ENCODE assay signal across 12 cellular contexts in the genomic region with DNA sequence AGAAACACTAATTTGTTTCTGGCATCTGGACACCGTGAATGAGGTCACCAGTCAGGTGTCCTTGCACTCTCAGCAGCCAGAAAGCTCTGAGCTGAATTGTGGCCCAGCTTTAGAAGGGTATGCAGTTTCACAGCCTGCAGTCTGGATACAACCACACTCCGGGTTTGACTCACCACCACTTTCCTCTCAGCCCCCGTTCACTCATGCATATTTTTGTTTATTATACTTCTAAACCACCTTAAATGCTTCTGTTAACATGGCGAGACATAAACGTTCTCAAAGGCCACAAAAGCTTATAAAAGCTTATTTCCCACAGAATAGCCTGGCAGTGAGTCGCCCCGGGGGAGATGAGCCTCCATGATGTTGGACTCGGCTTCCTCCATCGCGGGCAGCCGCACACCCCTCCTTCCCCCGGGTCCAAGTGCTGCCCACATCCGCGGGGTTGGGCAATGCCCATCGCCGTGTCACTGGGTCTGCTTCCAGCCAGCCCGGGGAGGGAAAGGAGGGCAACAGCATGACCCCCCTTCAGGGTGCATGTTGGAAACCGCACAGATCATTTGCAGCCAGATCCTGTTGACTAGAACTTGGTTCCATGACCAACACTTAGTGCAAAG. TPM values are rescaled to one million over a fixed set of nuclear protein-coding genes. Genes with fewer than 3 reads are reported as not detected.
DNase-seq lines count a peak whose midpoint lies in the region; ATAC-seq and TF ChIP-seq lines count a peak whose summit lies in the region.
"Had no signal": no experiment of that assay in that cellular context is flagged by ENCODE, and none has a peak within 500 bp of the region (broad histone marks: within the 10 kb centered on the region; RNA-seq: fewer than 3 reads in every experiment).

No MANE protein-coding gene starts in this region.

- H3K27ac ChIP-seq in GM23248 (no peak overlapping the region), adrenal gland (peak overlapping the region in 3 of 5 donors; percentile 24 to 74 (median 52)), RWPE1 (no peak overlapping the region)
- H3K27ac ChIP-seq: BLaER1 treated with 17β-estradiol and CSF1 and Interleukin-3, amounts not matched to agents 10 nM and 100 nM had no signal

- CTCF ChIA-PET in RWPE1 (lab: Yijun Ruan, JAX), result no interaction called here

- TF ChIP-seq CTCF in adrenal gland (IDR thresholded peaks at IDR 0.05), result no peak
- TF ChIP-seq CTCF in RWPE1 (conservative IDR thresholded peaks at IDR 0.05; ENCODE audit: low read depth), result no peak

- ATAC-seq in GM19463 (IDR thresholded peaks at IDR 0.05; ENCODE audit: unreplicated experiment), result no peak
- ATAC-seq: HCT116 had no signal

- H2AFZ ChIP-seq in GM23248, result no peak overlapping the region

- H4K20me1 ChIP-seq in GM23248 (ENCODE audit: insufficient read depth), result no peaks in the 10 kb centered on the region
- H4K20me1 ChIP-seq: BLaER1 treated with 17β-estradiol and CSF1 and Interleukin-3, amounts not matched to agents 10 nM and 100 nM had no signal

- no peak overlapping the region for H3K9ac ChIP-seq in GM23248
- H3K9ac ChIP-seq: BLaER1 treated with 17β-estradiol and CSF1 and Interleukin-3, amounts not matched to agents 10 nM and 100 nM had no signal

- H3K27me3 ChIP-seq in GM23248 (replicated peaks; ENCODE audit: insufficient read depth), result no peaks in the 10 kb centered on the region
- H3K27me3 ChIP-seq in adrenal gland, result no peaks in the 10 kb centered on the region
- H3K27me3 ChIP-seq: BLaER1 treated with 17β-estradiol and CSF1 and Interleukin-3, amounts not matched to agents 10 nM and 100 nM had no signal

- H3K79me2 ChIP-seq in GM23248 (ENCODE audit: insufficient read depth), result no peaks in the 10 kb centered on the region

- H3K4me2 ChIP-seq in GM23248 (ENCODE audit: unreplicated experiment), result no peak overlapping the region
- H3K4me2 ChIP-seq: BLaER1 treated with 17β-estradiol and CSF1 and Interleukin-3, amounts not matched to agents 10 nM and 100 nM had no signal

- H3K4me1 ChIP-seq in GM23248 (ENCODE audit: insufficient read depth), result peaks cover 8% of the 10 kb centered on the region
- H3K4me1 ChIP-seq in adrenal gland (replicated peaks in 1 of 2), result peaks cover 4 to 14% of the 10 kb centered on the region in 2 donors
- H3K4me1 ChIP-seq: BLaER1 treated with 17β-estradiol and CSF1 and Interleukin-3, amounts not matched to agents 10 nM and 100 nM had no signal

- H3K36me3 ChIP-seq in GM23248 (ENCODE audit: low read depth) (no peaks in the 10 kb centered on the region), adrenal gland (replicated peaks in 1 of 2) (no peaks in the 10 kb centered on the region)
- H3K36me3 ChIP-seq: BLaER1 treated with 17β-estradiol and CSF1 and Interleukin-3, amounts not matched to agents 10 nM and 100 nM had no signal

- 38 to 41% methylated on average over 17 to 18 of the region's 18 CpGs for WGBS in GM23248 (ENCODE audit: low coverage in 1 of 2, low lambda C conversion rate in 2 of 2, missing lambda C conversion rate in 2 of 2), 2 experiments
- WGBS in adrenal gland, 4 donors, result 43 to 70% (median 56%) methylated on average over 17 to 18 of the region's 18 CpGs

- H3K9me2 ChIP-seq in GM23248 (ENCODE audit: insufficient read depth), result no peaks in the 10 kb centered on the region

- in situ Hi-C loops in GM23248 (cut with MboI), result no loop called here

- no peak overlapping the region for H3K4me3 ChIP-seq in GM23248
- H3K4me3 ChIP-seq in adrenal gland, result no peak overlapping the region
- H3K4me3 ChIP-seq: BLaER1 treated with 17β-estradiol and CSF1 and Interleukin-3, amounts not matched to agents 10 nM and 100 nM had no signal

- DNase-seq in A172 (ENCODE audit: low spot score) (peak; percentile 30), GM23248 (peak; percentile 59), adrenal gland (peak; percentile 64 to 83 (median 79)), inferior parietal cortex (ENCODE audit: extremely low spot score) (peak; percentile 9), RWPE1 (ENCODE audit: low spot score) (no peak), HuH-7.5 (ENCODE audit: low spot score) (no peak)
- no peak for DNase-seq in stimulated activated CD4-positive, alpha-beta T cell treated with anti-CD3 and anti-CD28 coated beads, Interleukin-4, amount 100 ng/mL, for 24 hours
- DNase-seq: activated effector memory CD4-positive, alpha-beta T cell treated with Interleukin-2 at 50 U/mL for 16 hours; NCI-H748 treated with DMSO at 0.1 percent for 48 hours had no signal

- H3F3A ChIP-seq in GM23248 (ENCODE audit: insufficient read depth), result no peaks in the 10 kb centered on the region

- POLR2A ChIA-PET in RWPE1 (lab: Yijun Ruan, JAX; ENCODE audit: low non-redundant PET), result no interaction called here

- H3K9me3 ChIP-seq in GM23248 (ENCODE audit: low read depth) (no peaks in the 10 kb centered on the region), adrenal gland (replicated peaks in 1 of 3) (no peaks in the 10 kb centered on the region)

- TF ChIP-seq POLR2A in adrenal gland (IDR thresholded peaks at IDR 0.05), result peak in 1 of 2 donors; percentile 50

- intact Hi-C loops in adrenal gland (cut with DNase I), result no loop called here

RNA-seq across cellular contexts. Expression of gene SLC41A3, which starts 16.9 kb away (rescaled TPM):
- 40.9 and 42.3 TPM in 2 replicates for total RNA-seq in A172 (2014; rRNA removed; shearing (Covaris generic))
- total RNA-seq in GM23248 (2014; rRNA removed; shearing (Covaris generic)), result 39.6 and 56.0 TPM in 2 replicates
- polyA plus RNA-seq in GM23248 (2016; fragmentation: Nextera tagmentation; extraction: Ambion mirVana) (19.8 and 22.7 TPM in 2 replicates), adrenal gland (10 to 100 TPM; 40.8 to 51.3 (median 48.9) TPM)
- 100 to 1,000 TPM in 3 of 8 donors, 10 to 100 TPM in 5; 61.0 to 140 (median 97.1) TPM for total RNA-seq in adrenal gland

Comparison
In these comparisons a context has a peak if more than half of its experiments do, and no peak if none do; other contexts are left out.
1. DNase-seq: peak in A172 (single experiment), GM23248 (single experiment), adrenal gland (7 of 7) and inferior parietal cortex (single experiment); none in RWPE1 (single experiment), HuH-7.5 (single experiment) and stimulated activated CD4-positive, alpha-beta T cell treated with anti-CD3 and anti-CD28 coated beads, Interleukin-4, amount 100 ng/mL, for 24 hours (single experiment).
2. H3K27ac ChIP-seq: peak in adrenal gland (3 of 5); none in GM23248 (single experiment) and RWPE1 (single experiment).